In the genomic region with DNA sequence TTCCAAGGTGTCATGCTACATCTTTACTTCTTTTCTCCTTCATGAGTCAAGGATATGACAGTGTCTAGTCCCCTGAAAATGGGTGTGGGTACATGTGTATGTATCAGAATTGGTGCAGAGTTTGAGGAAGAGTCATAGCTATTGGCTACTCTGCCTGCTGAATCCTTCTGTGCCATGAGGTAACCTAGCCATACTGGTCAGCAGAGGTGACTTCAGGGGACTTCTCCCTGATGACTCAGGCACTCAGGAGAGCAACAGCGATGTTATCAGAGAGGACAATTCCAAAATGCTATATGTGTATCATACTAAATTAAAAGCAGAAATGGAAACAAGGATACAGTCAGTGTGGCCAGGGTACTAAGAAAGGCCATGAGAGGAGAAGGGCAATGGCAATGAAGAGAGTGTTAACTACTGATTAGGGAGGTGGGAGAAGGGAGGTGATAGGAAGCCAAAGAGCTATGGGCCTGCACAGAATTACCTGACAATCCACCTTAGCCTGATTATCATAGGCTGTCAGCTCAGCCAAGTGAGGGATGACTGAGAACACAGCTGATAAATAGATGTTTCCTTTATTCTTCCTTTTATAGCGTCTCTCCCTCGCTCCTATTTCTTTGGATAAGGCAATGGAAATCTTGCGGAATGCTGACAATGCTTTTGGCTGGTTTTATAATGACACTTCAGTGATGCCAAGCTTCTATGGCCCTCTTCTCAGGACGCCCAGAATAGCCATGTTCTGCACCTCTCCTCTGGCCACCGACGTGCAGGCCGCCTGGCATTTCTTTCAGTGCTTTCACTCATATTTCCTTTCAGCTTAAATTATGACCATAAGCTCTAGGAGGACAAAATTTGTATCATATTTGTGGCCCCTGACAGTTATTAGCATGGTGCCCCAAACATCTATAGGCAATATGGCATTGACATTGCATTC, we compare ENCODE assay signal across 15 cellular contexts.
DNase-seq lines count a peak whose midpoint lies in the region; ATAC-seq and TF ChIP-seq lines count a peak whose summit lies in the region.
"Had no signal": no experiment of that assay in that cellular context is flagged by ENCODE, and none has a peak within 500 bp of the region (broad histone marks: within the 10 kb centered on the region; RNA-seq: fewer than 3 reads in every experiment).

No MANE protein-coding gene starts in this region.

- no peak overlapping the region for H2AFZ ChIP-seq in PC-9

- intact Hi-C loops in PC-9 (cut with micrococcal nuclease; ENCODE audit: unreplicated experiment): loop anchor here (1.0 kb wide), 1 partner anchor 37 kb away; no protein-coding TSS in a partner anchor
- intact Hi-C loops in heart left ventricle (cut with DNase I): loop anchor here in 4 of 10 donors (1.0 to 5.0 kb wide), 6 partner anchors 18 to 90 kb away; a partner anchor contains a TSS
- intact Hi-C loops in left ventricle myocardium superior (cut with micrococcal nuclease): no loop called here

- TF ChIP-seq POLR2A in heart left ventricle (IDR thresholded peaks at IDR 0.05): no peak

- no TSS peak for BruUV-seq in PC-9 (replicated peaks; lab: Mats Ljungman, UMichigan)

- CTCF ChIA-PET in PC-9 (lab: Charles Lee): no interaction called here
- CTCF ChIA-PET in CD8-positive, alpha-beta memory T cell (lab: Charles Lee): interaction anchor here (1.0 kb wide), 1 partner anchor 10 kb away, joined by 3 read pairs; no protein-coding TSS in a partner anchor

- no peaks in the 10 kb centered on the region for H3K9me3 ChIP-seq in PC-9 (ENCODE audit: insufficient read depth, low read depth)
- no peaks in the 10 kb centered on the region for H3K9me3 ChIP-seq in heart left ventricle
- H3K9me3 ChIP-seq in CD8-positive, alpha-beta memory T cell (ENCODE audit: low read length): no peaks in the 10 kb centered on the region
- H3K9me3 ChIP-seq: BE2C, Caco-2 had no signal

- peak; percentile 17 to 51 for DNase-seq in PC-9
- DNase-seq in heart left ventricle: peak; percentile 19 to 74 (median 49)
- peak; percentile 62 for DNase-seq in left ventricle myocardium superior
- DNase-seq in CD8-positive, alpha-beta memory T cell: no peak
- no peak for DNase-seq in NCI-H524 treated with DMSO at 0.1 percent for 48 hours (lab: John Stamatoyannopoulos, UW)
- DNase-seq: ACHN; BE2C; C1 segment of cervical spinal cord; Caco-2; CD4-positive, CD25-positive, alpha-beta regulatory T cell; GF-D8; H9 had no signal

- H3K4me1 Mint-ChIP-seq in CD8-positive, alpha-beta memory T cell: no peaks in the 10 kb centered on the region
- H3K4me1 Mint-ChIP-seq: CD4-positive, CD25-positive, alpha-beta regulatory T cell; IgD-negative memory B cell had no signal

- WGBS in heart left ventricle, 4 donors: 39 to 58% (median 53%) methylated on average over 8 of the region's 8 CpGs

- H3K9me2 ChIP-seq in PC-9 (ENCODE audit: insufficient read depth): no peaks in the 10 kb centered on the region

- POLR2A ChIA-PET in PC-9 (lab: Charles Lee; ENCODE audit: unreplicated experiment): no interaction called here
- POLR2A ChIA-PET in CD8-positive, alpha-beta memory T cell (lab: Charles Lee): no interaction called here

- H3F3A ChIP-seq in PC-9 (ENCODE audit: insufficient read depth, low read depth): no peaks in the 10 kb centered on the region

- no peaks in the 10 kb centered on the region for H4K20me1 ChIP-seq in PC-9 (ENCODE audit: insufficient read depth)

- ATAC-seq in heart left ventricle (peak; percentile 91 to 96 (median 92)), left ventricle myocardium superior (peak; percentile 93), HG02970 (IDR thresholded peaks at IDR 0.05; ENCODE audit: low FRiP score, unreplicated experiment) (no peak)
- ATAC-seq: HepG2 had no signal

- H3K27ac ChIP-seq in PC-9 (no peak overlapping the region), heart left ventricle (peak overlapping the region; percentile 75 to 95 (median 87))
- H3K27ac ChIP-seq in CD8-positive, alpha-beta memory T cell (ENCODE audit: low read depth, low read length): no peak overlapping the region

- no peak for TF ChIP-seq CTCF in PC-9 (conservative IDR thresholded peaks at IDR 0.05)
- TF ChIP-seq CTCF in heart left ventricle (IDR thresholded peaks at IDR 0.05): no peak

- H3K4me3 Mint-ChIP-seq in CD8-positive, alpha-beta memory T cell: no peak overlapping the region
- H3K4me3 Mint-ChIP-seq: CD4-positive, CD25-positive, alpha-beta regulatory T cell; H9; IgD-negative memory B cell had no signal

- no peak overlapping the region for H3K27ac Mint-ChIP-seq in CD8-positive, alpha-beta memory T cell
- H3K27ac Mint-ChIP-seq: CD4-positive, CD25-positive, alpha-beta regulatory T cell; IgD-negative memory B cell had no signal

- H3K4me3 ChIP-seq in PC-9 (no peak overlapping the region), heart left ventricle (no peak overlapping the region)
- no peak overlapping the region for H3K4me3 ChIP-seq in CD8-positive, alpha-beta memory T cell (ENCODE audit: low read length)

- H3K4me2 ChIP-seq in PC-9: no peak overlapping the region

- H3K27me3 ChIP-seq in PC-9 (ENCODE audit: insufficient read depth, low read depth): no peaks in the 10 kb centered on the region
- H3K27me3 ChIP-seq in heart left ventricle: no peaks in the 10 kb centered on the region
- no peaks in the 10 kb centered on the region for H3K27me3 ChIP-seq in CD8-positive, alpha-beta memory T cell (ENCODE audit: insufficient read depth, low read length, poor library complexity, severe bottlenecking)
- H3K27me3 ChIP-seq: BE2C had no signal

- H3K79me2 ChIP-seq in PC-9 (ENCODE audit: low read depth): no peaks in the 10 kb centered on the region

- no peaks in the 10 kb centered on the region for H3K36me3 Mint-ChIP-seq in CD8-positive, alpha-beta memory T cell
- H3K36me3 Mint-ChIP-seq: CD4-positive, CD25-positive, alpha-beta regulatory T cell; IgD-negative memory B cell had no signal

- no peaks in the 10 kb centered on the region for H3K9me3 Mint-ChIP-seq in CD8-positive, alpha-beta memory T cell
- H3K9me3 Mint-ChIP-seq: H9, IgD-negative memory B cell had no signal

- H3K4me1 ChIP-seq in PC-9 (replicated peaks; ENCODE audit: insufficient read depth): no peaks in the 10 kb centered on the region
- H3K4me1 ChIP-seq in heart left ventricle: peaks cover 0 to 15% (median 2%) of the 10 kb centered on the region in 12 donors
- H3K4me1 ChIP-seq in CD8-positive, alpha-beta memory T cell (ENCODE audit: insufficient read depth, low read length): no peaks in the 10 kb centered on the region
- H3K4me1 ChIP-seq: BE2C, Caco-2 had no signal

- no peaks in the 10 kb centered on the region for H3K27me3 Mint-ChIP-seq in CD8-positive, alpha-beta memory T cell
- H3K27me3 Mint-ChIP-seq: CD4-positive, CD25-positive, alpha-beta regulatory T cell had no signal

- H3K36me3 ChIP-seq in PC-9 (ENCODE audit: low read depth) (no peaks in the 10 kb centered on the region), heart left ventricle (no peaks in the 10 kb centered on the region)
- no peaks in the 10 kb centered on the region for H3K36me3 ChIP-seq in CD8-positive, alpha-beta memory T cell (ENCODE audit: insufficient read depth, low read length)
- H3K36me3 ChIP-seq: BE2C had no signal

Comparison
In these comparisons a context has a peak if more than half of its experiments do, and no peak if none do; other contexts are left out.
1. DNase-seq: peak in PC-9 (2 of 2), heart left ventricle (5 of 5) and left ventricle myocardium superior (single experiment); none in CD8-positive, alpha-beta memory T cell (0 of 5) and NCI-H524 treated with DMSO at 0.1 percent for 48 hours (single experiment).
2. H3K27ac ChIP-seq: peak in heart left ventricle (12 of 12); none in PC-9 (single experiment) and CD8-positive, alpha-beta memory T cell (single experiment).